In the genomic region with DNA sequence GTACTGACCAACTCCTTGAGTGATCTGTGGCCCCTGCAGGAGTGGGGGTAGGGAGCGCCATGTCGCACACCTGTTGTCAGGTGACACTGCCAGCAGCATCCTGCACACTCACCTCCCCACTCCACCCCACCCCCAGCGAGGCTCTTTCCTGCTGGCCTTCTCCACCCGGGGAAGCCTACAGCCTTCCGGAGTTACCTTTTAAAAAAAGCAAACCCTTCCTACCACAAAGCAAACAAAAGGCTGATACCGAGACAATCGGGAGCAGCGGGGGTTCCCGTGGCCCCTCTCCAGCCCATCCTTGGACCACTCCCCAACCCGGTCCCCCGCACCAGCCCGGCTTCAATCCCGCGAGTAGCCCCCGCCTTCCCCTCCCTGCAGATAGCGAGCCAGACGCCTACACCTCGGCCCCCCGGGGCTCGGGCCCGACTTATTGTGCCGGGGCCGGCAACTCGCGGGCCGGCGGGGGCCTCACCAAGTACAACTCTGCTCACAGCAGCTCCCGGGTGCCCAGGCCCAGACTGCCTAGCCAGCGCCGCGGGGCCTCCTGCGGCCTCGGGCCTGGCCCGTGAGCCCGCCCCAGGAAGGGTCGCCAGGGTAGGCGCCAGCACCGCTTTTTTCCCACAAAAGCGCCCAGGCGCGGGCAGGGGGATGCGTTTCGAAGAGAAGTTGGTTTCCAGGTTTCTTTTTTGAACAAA, we compare ENCODE assay signal across 8 cellular contexts. TPM values are rescaled to one million over a fixed set of nuclear protein-coding genes. Genes with fewer than 3 reads are reported as not detected.
DNase-seq lines count a peak whose midpoint lies in the region; ATAC-seq and TF ChIP-seq lines count a peak whose summit lies in the region.

No MANE protein-coding gene starts in this region.

- H3K9me3 Mint-ChIP-seq in brain, result no peaks in the 10 kb centered on the region

- no peaks in the 10 kb centered on the region for H3K27me3 ChIP-seq in BE2C
- no peaks in the 10 kb centered on the region for H3K27me3 ChIP-seq in SJSA1 (replicated peaks)

- peaks cover 6% of the 10 kb centered on the region for H3K4me1 ChIP-seq in BE2C
- peaks cover 33% of the 10 kb centered on the region for H3K4me1 ChIP-seq in SJSA1 (replicated peaks)

- peak overlapping the region; percentile 51 to 93 (median 84) for H3K27ac Mint-ChIP-seq in brain

- H3K4me3 Mint-ChIP-seq in brain, result peak overlapping the region; percentile 89 to 93 (median 91)

- H3K9me3 ChIP-seq in BE2C (no peaks in the 10 kb centered on the region), SJSA1 (replicated peaks) (no peaks in the 10 kb centered on the region)

- H3K36me3 ChIP-seq in BE2C (peaks cover 13% of the 10 kb centered on the region), SJSA1 (peaks cover 18% of the 10 kb centered on the region)

- peaks cover 5% of the 10 kb centered on the region for H3K36me3 Mint-ChIP-seq in brain

- DNase-seq in BE2C (peak; percentile 47), SJSA1 (ENCODE audit: low read depth in 1 of 2, low spot score in 2 of 2) (peak; percentile 53 to 61), left colon (peak; percentile 82 to 86), NOMO-1 treated with dmso at 0.1 percent for 144 hours (lab: John Stamatoyannopoulos, UW; ENCODE audit: unreplicated experiment) (no peak)
- peak; percentile 34 to 40 for DNase-seq in stimulated activated CD4-positive, alpha-beta T cell treated with anti-CD3 and anti-CD28 coated beads, Interleukin-4, amount 100 ng/mL, for 4 hours

- H3K27me3 Mint-ChIP-seq in brain, result peaks cover 13% of the 10 kb centered on the region

- peak overlapping the region; percentile 93 for H3K4me3 ChIP-seq in BE2C (ENCODE audit: low read depth, low read length)
- peak overlapping the region; percentile 88 for H3K4me3 ChIP-seq in SJSA1

- intact Hi-C loops in left colon (cut with DNase I, micrococcal nuclease), result no loop called here

- peak; percentile 41 for ATAC-seq in GM19324 (IDR thresholded peaks at IDR 0.05; ENCODE audit: low FRiP score, unreplicated experiment)
- peak; percentile 18 for ATAC-seq in HG03565 (IDR thresholded peaks at IDR 0.05; ENCODE audit: unreplicated experiment)
- peak; percentile 82 for ATAC-seq in left colon

- TF ChIP-seq CTCF in BE2C (IDR thresholded peaks at IDR 0.05; ENCODE audit: low read depth, low read length) (no peak), brain (conservative IDR thresholded peaks at IDR 0.05) (no peak)

- H3K27ac ChIP-seq in SJSA1, result peak overlapping the region; percentile 88

- peaks cover 67% of the 10 kb centered on the region for H3K4me1 Mint-ChIP-seq in brain

RNA-seq across cellular contexts. Expression of gene MACROH2A1, which starts 0.7 kb away (rescaled TPM):
- 244 TPM for polyA plus RNA-seq in BE2C (2012; ENCODE audit: insufficient read depth, insufficient read length, low read depth)
- total RNA-seq in SJSA1 (2014; rRNA removed; shearing (Covaris generic)), result 337 and 463 TPM in 2 replicates
- 441 TPM for polyA plus RNA-seq in brain (ENCODE audit: insufficient read depth, low read depth, low replicate concordance)
- 100 to 1,000 TPM; 212 to 216 TPM for total RNA-seq in left colon

RNA-seq across cellular contexts. Expression of gene DCANP1, which starts 48.8 kb away (rescaled TPM):
- polyA plus RNA-seq in BE2C (2012; ENCODE audit: insufficient read depth, insufficient read length, low read depth), result not detected
- total RNA-seq in SJSA1 (2014; rRNA removed; shearing (Covaris generic)), result not detected in 2 replicates
- polyA plus RNA-seq in brain (ENCODE audit: insufficient read depth, low read depth, low replicate concordance), result not detected
- total RNA-seq in left colon, result under 1 TPM in 1 of 2 donors, not detected in 1; 0.08 TPM

RNA-seq across cellular contexts. Expression of gene TIFAB, which starts 53.8 kb away (rescaled TPM):
- not detected for polyA plus RNA-seq in BE2C (2012; ENCODE audit: insufficient read depth, insufficient read length, low read depth)
- total RNA-seq in SJSA1 (2014; rRNA removed; shearing (Covaris generic)), result not detected in 2 replicates
- not detected for polyA plus RNA-seq in brain (ENCODE audit: insufficient read depth, low read depth, low replicate concordance)
- under 1 TPM; 0.09 to 0.31 TPM for total RNA-seq in left colon

Comparison
In these comparisons a context has a peak if more than half of its experiments do, and no peak if none do; other contexts are left out.
1. ATAC-seq: peak in every context shown above with its lines; median percentile 82 in left colon; 41 in GM19324; 18 in HG03565.